In genomic region chr2:21307037-21307436, GRCh38 we compare ENCODE assay signal across 33 cellular contexts.
"Had no signal": no experiment of that assay in that cellular context is flagged by ENCODE, and none has a peak within 500 bp of the region (broad histone marks: within the 10 kb centered on the region; RNA-seq: fewer than 3 reads in every experiment).

No MANE protein-coding gene starts in this region.

- H3K4me3 ChIP-seq: MG63 had no signal

- H3K36me3 ChIP-seq: MG63 had no signal

- H3K9me3 ChIP-seq: MG63 had no signal

- H3K27me3 ChIP-seq: MG63 had no signal

- DNase-seq: Karpas-422, Kasumi-1, MG63, MM.1S, MV-4-11, NCI-H1048, NCI-H1092, NCI-H1092 treated with DMSO at 0.1 percent for 48 hours, NCI-H1105, NCI-H1105 treated with DMSO at 0.1 percent for 48 hours, NCI-H1417, NCI-H1417 treated with DMSO at 0.1 percent for 48 hours, NCI-H1436, NCI-H1436 treated with DMSO at 0.1 percent for 48 hours, NCI-H146, NCI-H1694, NCI-H1694 treated with DMSO at 0.1 percent for 48 hours, NCI-H187, NCI-H187 treated with DMSO at 0.1 percent for 48 hours, NCI-H1930, NCI-H2029, NCI-H2029 treated with DMSO at 0.1 percent for 48 hours, NCI-H2081, NCI-H2081 treated with DMSO at 0.1 percent for 48 hours, NCI-H2107, NCI-H2171, NCI-H2171 treated with DMSO at 0.1 percent for 48 hours, NCI-H2227 treated with DMSO at 0.1 percent for 48 hours, NCI-H345, NCI-H446, NCI-H446 treated with DMSO at 0.1 percent for 48 hours, NCI-H510A, NCI-H510A treated with DMSO at 0.1 percent for 48 hours had no signal
